In genomic region chr10:74035324-74035723, GRCh38 we compare ENCODE assay signal across 9 cellular contexts. TPM values are rescaled to one million over a fixed set of nuclear protein-coding genes. Genes with fewer than 3 reads are reported as not detected.
DNase-seq lines count a peak whose midpoint lies in the region; ATAC-seq and TF ChIP-seq lines count a peak whose summit lies in the region.
"Had no signal": no experiment of that assay in that cellular context is flagged by ENCODE, and none has a peak within 500 bp of the region (broad histone marks: within the 10 kb centered on the region; RNA-seq: fewer than 3 reads in every experiment).

No MANE protein-coding gene starts in this region.

- TF ChIP-seq CTCF in KMS-11 (conservative IDR thresholded peaks at IDR 0.05; ENCODE audit: low read depth, low read length) (0 out of 2 replicates have a peak, but pooled peaks have one; percentile 13), choroid plexus epithelial cell (conservative IDR thresholded peaks at IDR 0.05; ENCODE audit: low read depth, low read length) (peak; percentile 47), neutrophil (IDR thresholded peaks at IDR 0.05) (no peak)

- intact Hi-C loops in CD4-positive, alpha-beta memory T cell (cut with micrococcal nuclease) = loop anchor here (1.0 to 5.0 kb wide), 3 partner anchors 38 to 149 kb away; partner anchors contain the start of gene VCL

- no peak overlapping the region for H2BK12ac ChIP-seq in trophoblast cell (ENCODE audit: low read length)

- peak overlapping the region in 6 of 7 donors; percentile 31 to 90 (median 80) for H3K27ac Mint-ChIP-seq in CD4-positive, alpha-beta memory T cell

- no peak overlapping the region for H4K12ac ChIP-seq in trophoblast cell (ENCODE audit: low read depth, low read length)

- POLR2A ChIA-PET in CD4-positive, alpha-beta memory T cell (lab: Charles Lee; ENCODE audit: partially characterized antibody) = no interaction called here

- no peak overlapping the region for H2BK120ac ChIP-seq in trophoblast cell (ENCODE audit: insufficient read depth, low read length, poor library complexity)

- H2AFZ ChIP-seq in KMS-11 (ENCODE audit: low read depth) (no peak overlapping the region), trophoblast cell (ENCODE audit: insufficient read depth, low read length, poor library complexity) (no peak overlapping the region)

- H3K14ac ChIP-seq in trophoblast cell (ENCODE audit: low read length) = no peak overlapping the region

- H3K79me2 ChIP-seq in KMS-11 (ENCODE audit: insufficient read depth, low read depth) = no peaks in the 10 kb centered on the region
- no peaks in the 10 kb centered on the region for H3K79me2 ChIP-seq in trophoblast cell (ENCODE audit: control insufficient read depth, insufficient read depth, low read length, poor library complexity)

- H3K18ac ChIP-seq in trophoblast cell (ENCODE audit: low read length) = no peak overlapping the region

- H3K36me3 ChIP-seq in CD4-positive, alpha-beta memory T cell (ENCODE audit: insufficient read depth, low read length) = no peaks in the 10 kb centered on the region
- H3K36me3 ChIP-seq in KMS-11 (ENCODE audit: insufficient read depth) = no peaks in the 10 kb centered on the region
- H3K36me3 ChIP-seq in neutrophil = peaks cover 10% of the 10 kb centered on the region
- H3K36me3 ChIP-seq in trophoblast cell (ENCODE audit: control insufficient read depth in 1 of 2, insufficient read depth in 2 of 2, low read length in 2 of 2) = peaks cover 2 to 4% of the 10 kb centered on the region in 2 experiments

- no peaks in the 10 kb centered on the region for H3K27me3 Mint-ChIP-seq in CD4-positive, alpha-beta memory T cell

- WGBS in trophoblast cell (ENCODE audit: extremely low coverage, insufficient coverage, insufficient read length) = no CpG with 5 or more reads among the region's 1 CpG

- DNase-seq in CD4-positive, alpha-beta memory T cell = peak in 1 of 5 donors; percentile 14
- DNase-seq in choroid plexus epithelial cell (ENCODE audit: low read depth) = peak; percentile 67
- DNase-seq in HuH-7 (ENCODE audit: low spot score) = no peak
- DNase-seq in trophoblast cell = no peak
- DNase-seq: NCI-H1694 treated with DMSO at 0.1 percent for 48 hours had no signal

- H3K4me1 Mint-ChIP-seq in CD4-positive, alpha-beta memory T cell = peaks cover 43 to 64% (median 48%) of the 10 kb centered on the region in 4 donors

- no peak overlapping the region for H3K4ac ChIP-seq in trophoblast cell (ENCODE audit: low read depth, low read length)

- H3K27ac ChIP-seq in CD4-positive, alpha-beta memory T cell (ENCODE audit: low read depth, low read length) = no peak overlapping the region
- no peak overlapping the region for H3K27ac ChIP-seq in KMS-11
- H3K27ac ChIP-seq in neutrophil = peak overlapping the region; percentile 82
- no peak overlapping the region for H3K27ac ChIP-seq in trophoblast cell (ENCODE audit: low read depth, low read length)

- no peaks in the 10 kb centered on the region for H3K79me1 ChIP-seq in trophoblast cell (ENCODE audit: low read length)

- no peak for ATAC-seq in HG02938 (IDR thresholded peaks at IDR 0.05; ENCODE audit: unreplicated experiment)
- no peak for ATAC-seq in GM18867 (IDR thresholded peaks at IDR 0.05; ENCODE audit: unreplicated experiment)

- CTCF ChIA-PET in CD4-positive, alpha-beta memory T cell (lab: Charles Lee; ENCODE audit: partially characterized antibody) = interaction anchor here (0.7 to 4.8 kb wide), 28 partner anchors 9 to 267 kb away, joined by 3 to 40 read pairs (median 4); no protein-coding TSS in a partner anchor

- no peak overlapping the region for H2AK5ac ChIP-seq in trophoblast cell (ENCODE audit: low read length)

- H3K23ac ChIP-seq in trophoblast cell (ENCODE audit: low read length) = no peak overlapping the region

- no peak overlapping the region for H3K9ac ChIP-seq in KMS-11
- H3K9ac ChIP-seq in trophoblast cell (ENCODE audit: low read length) = no peak overlapping the region

- H3K9me3 Mint-ChIP-seq in CD4-positive, alpha-beta memory T cell = no peaks in the 10 kb centered on the region

- H4K91ac ChIP-seq in trophoblast cell (ENCODE audit: low read depth, low read length) = no peak overlapping the region

- H2BK5ac ChIP-seq in trophoblast cell (ENCODE audit: low read depth, low read length, poor library complexity) = no peak overlapping the region

- no peak overlapping the region for H3K4me3 Mint-ChIP-seq in CD4-positive, alpha-beta memory T cell

- H3K27me3 ChIP-seq in CD4-positive, alpha-beta memory T cell (ENCODE audit: insufficient read depth, low read length) = no peaks in the 10 kb centered on the region
- no peaks in the 10 kb centered on the region for H3K27me3 ChIP-seq in KMS-11 (ENCODE audit: insufficient read depth, low read depth)
- H3K27me3 ChIP-seq in neutrophil = no peaks in the 10 kb centered on the region
- no peaks in the 10 kb centered on the region for H3K27me3 ChIP-seq in trophoblast cell (ENCODE audit: insufficient read depth, low read length)

- H3K4me3 ChIP-seq in CD4-positive, alpha-beta memory T cell (ENCODE audit: low read length in 2 of 2) = no peak overlapping the region
- H3K4me3 ChIP-seq in KMS-11 (IDR thresholded peaks at IDR 0.05; ENCODE audit: insufficient read depth, low read depth, low read length) = no peak overlapping the region
- no peak overlapping the region for H3K4me3 ChIP-seq in choroid plexus epithelial cell (ENCODE audit: low read depth, low read length)
- no peak overlapping the region for H3K4me3 ChIP-seq in neutrophil (ENCODE audit: low read depth in 1 of 2, low read length in 1 of 2)
- H3K4me3 ChIP-seq in trophoblast cell (ENCODE audit: low read depth, low read length) = no peak overlapping the region

- H3K9me3 ChIP-seq in CD4-positive, alpha-beta memory T cell (ENCODE audit: control insufficient read depth in 1 of 2, low read length in 2 of 2) = no peaks in the 10 kb centered on the region
- H3K9me3 ChIP-seq in neutrophil (no peaks in the 10 kb centered on the region), trophoblast cell (ENCODE audit: insufficient read depth, low read depth, low read length) (no peaks in the 10 kb centered on the region)

- H3K4me2 ChIP-seq in KMS-11 (no peak overlapping the region), trophoblast cell (ENCODE audit: low read length) (no peak overlapping the region)

- H4K20me1 ChIP-seq in KMS-11 (ENCODE audit: insufficient read depth) = no peaks in the 10 kb centered on the region

- peaks cover 41% of the 10 kb centered on the region for H3K4me1 ChIP-seq in CD4-positive, alpha-beta memory T cell (ENCODE audit: insufficient read depth, low read length)
- peaks cover 5% of the 10 kb centered on the region for H3K4me1 ChIP-seq in KMS-11 (ENCODE audit: low read depth, poor library complexity, severe bottlenecking)
- H3K4me1 ChIP-seq in neutrophil (ENCODE audit: control insufficient read depth in 1 of 2, insufficient read depth in 1 of 2, low read depth in 1 of 2, low read length in 1 of 2) = peaks cover 35 to 55% of the 10 kb centered on the region in 2 experiments
- no peaks in the 10 kb centered on the region for H3K4me1 ChIP-seq in trophoblast cell (ENCODE audit: control insufficient read depth in 1 of 2, insufficient read depth in 2 of 2, low read length in 2 of 2)

- peaks cover 6 to 8% of the 10 kb centered on the region in 2 donors for H3K36me3 Mint-ChIP-seq in CD4-positive, alpha-beta memory T cell

- H4K8ac ChIP-seq in trophoblast cell (ENCODE audit: low read depth, low read length) = no peak overlapping the region

RNA-seq across cellular contexts. Expression of gene VCL, which starts 37.4 kb away (rescaled TPM):
- total RNA-seq in CD4-positive, alpha-beta memory T cell = 10 to 100 TPM; 29.6 TPM
- 10 to 100 TPM; 48.2 to 60.3 TPM for polyA plus RNA-seq in CD4-positive, alpha-beta memory T cell
- 100 and 103 TPM in 2 replicates for polyA plus RNA-seq in trophoblast cell (2013)
